Comparison of ENCODE assay signal across 17 cellular contexts in genomic region chr10:101224060-101224909, GRCh38. TPM values are rescaled to one million over a fixed set of nuclear protein-coding genes. Genes with fewer than 3 reads are reported as not detected.
DNase-seq lines count a peak whose midpoint lies in the region; ATAC-seq and TF ChIP-seq lines count a peak whose summit lies in the region.
"Had no signal": no experiment of that assay in that cellular context is flagged by ENCODE, and none has a peak within 500 bp of the region (broad histone marks: within the 10 kb centered on the region; RNA-seq: fewer than 3 reads in every experiment).

No MANE protein-coding gene starts in this region.

- 3% methylated on average over 44 of the region's 71 CpGs for WGBS in hepatocyte (ENCODE audit: low lambda C conversion rate, missing lambda C conversion rate)

- H3K9me3 ChIP-seq in HUES6 (ENCODE audit: control insufficient read depth, insufficient read depth, low read depth, low read length) (no peaks in the 10 kb centered on the region), hepatocyte (ENCODE audit: low read depth) (no peaks in the 10 kb centered on the region), skeletal muscle satellite cell (replicated peaks; ENCODE audit: low read length) (no peaks in the 10 kb centered on the region)
- H3K9me3 ChIP-seq: heart left ventricle had no signal

- no peaks in the 10 kb centered on the region for H3K79me2 ChIP-seq in hepatocyte

- H3K36me3 Mint-ChIP-seq in T-helper 2 cell treated with Interferon-gamma antibody and Interleukin-4, amounts not matched to agents 5 μg/mL and 100 μg/mL, for 36 hours (ENCODE audit: low read depth) = peaks cover 5% of the 10 kb centered on the region

- in situ Hi-C loops in G401 (cut with HindIII; ENCODE audit: low sequenced_read_pairs) = no loop called here

- H3K9me2 ChIP-seq in hepatocyte (replicated peaks; ENCODE audit: insufficient read depth) = no peaks in the 10 kb centered on the region

- H2AFZ ChIP-seq in hepatocyte = peak overlapping the region; percentile 49

- H3K27ac ChIP-seq in HUES6 (ENCODE audit: low read depth, low read length) (no peak overlapping the region), hepatocyte (no peak overlapping the region)
- H3K27ac ChIP-seq: heart left ventricle, RWPE1 had no signal

- DNase-seq in T-helper 2 cell treated with Interferon-gamma antibody and Interleukin-4, amounts not matched to agents 5 μg/mL and 100 μg/mL, for 36 hours (ENCODE audit: low spot score) = no peak
- DNase-seq in T-helper 2 cell = no peak
- DNase-seq in hepatocyte (ENCODE audit: low spot score) = no peak
- DNase-seq in G401 (ENCODE audit: low spot score) = no peak
- DNase-seq in DMS 273 treated with DMSO at 0.1 percent for 48 hours (lab: John Stamatoyannopoulos, UW) = no peak
- DNase-seq: activated CD4-positive, alpha-beta T cell treated with anti-CD3 and anti-CD28 coated beads for 36 hours; heart left ventricle; NCI-H1105 treated with DMSO at 0.1 percent for 48 hours; NCI-H446 treated with DMSO at 0.1 percent for 48 hours; stimulated activated CD4-positive, alpha-beta T cell treated with anti-CD3 and anti-CD28 coated beads, Interleukin-2, amount 100 ng/mL, for 48 hours had no signal

- no peaks in the 10 kb centered on the region for H3K36me3 ChIP-seq in HUES6 (ENCODE audit: control insufficient read depth, insufficient read depth, low read length)
- H3K36me3 ChIP-seq in hepatocyte (replicated peaks; ENCODE audit: insufficient read depth, low read depth) = no peaks in the 10 kb centered on the region
- no peaks in the 10 kb centered on the region for H3K36me3 ChIP-seq in skeletal muscle satellite cell (ENCODE audit: insufficient read depth, low read length)
- H3K36me3 ChIP-seq: heart left ventricle had no signal

- no peak overlapping the region for H3K4me3 Mint-ChIP-seq in T-helper 2 cell treated with Interferon-gamma antibody and Interleukin-4, amounts not matched to agents 5 μg/mL and 100 μg/mL, for 36 hours

- no peaks in the 10 kb centered on the region for H3K9me3 Mint-ChIP-seq in T-helper 2 cell treated with Interferon-gamma antibody and Interleukin-4, amounts not matched to agents 5 μg/mL and 100 μg/mL, for 36 hours

- peaks cover 82% of the 10 kb centered on the region for H3K27me3 Mint-ChIP-seq in T-helper 2 cell treated with Interferon-gamma antibody and Interleukin-4, amounts not matched to agents 5 μg/mL and 100 μg/mL, for 36 hours (ENCODE audit: low read depth)

- ATAC-seq in HG03457 (IDR thresholded peaks at IDR 0.05; ENCODE audit: unreplicated experiment) = no peak
- ATAC-seq: activated CD4-positive, alpha-beta T cell treated with anti-CD3 and anti-CD28 coated beads for 36 hours; heart left ventricle had no signal

- peaks cover 13% of the 10 kb centered on the region for H3K4me1 Mint-ChIP-seq in T-helper 2 cell treated with Interferon-gamma antibody and Interleukin-4, amounts not matched to agents 5 μg/mL and 100 μg/mL, for 36 hours (ENCODE audit: low read depth)

- peaks cover 100% of the 10 kb centered on the region for H3K27me3 ChIP-seq in HUES6 (ENCODE audit: control insufficient read depth, insufficient read depth, low read length)
- peaks cover 99% of the 10 kb centered on the region for H3K27me3 ChIP-seq in hepatocyte
- H3K27me3 ChIP-seq in skeletal muscle satellite cell (ENCODE audit: control insufficient read depth, insufficient read depth, low read length) = peaks cover 94% of the 10 kb centered on the region

- H3K4me1 ChIP-seq in HUES6 (ENCODE audit: control insufficient read depth, insufficient read depth, low read length) (peaks cover 41% of the 10 kb centered on the region), hepatocyte (ENCODE audit: insufficient read depth) (peaks cover 20% of the 10 kb centered on the region), skeletal muscle satellite cell (ENCODE audit: control insufficient read depth, insufficient read depth, low read length) (peaks cover 29% of the 10 kb centered on the region)

- H3K4me2 ChIP-seq in hepatocyte = peak overlapping the region; percentile 63
- peak overlapping the region; percentile 81 for H3K4me2 ChIP-seq in skeletal muscle satellite cell (ENCODE audit: low read length)

- H3K4me3 ChIP-seq in HUES6 (ENCODE audit: low read depth, low read length) = peak overlapping the region; percentile 16; the same call in 1 of the 2 replicates
- H3K4me3 ChIP-seq in hepatocyte = no peak overlapping the region
- peak overlapping the region; percentile 59 for H3K4me3 ChIP-seq in skeletal muscle satellite cell (ENCODE audit: low read length)

- H3K9ac ChIP-seq in HUES6 (ENCODE audit: low read length) (no peak overlapping the region), skeletal muscle satellite cell (ENCODE audit: low read depth, low read length) (no peak overlapping the region)

- no peaks in the 10 kb centered on the region for H4K20me1 ChIP-seq in hepatocyte (ENCODE audit: insufficient read depth, poor library complexity, severe bottlenecking)

- no peak for TF ChIP-seq CTCF in hepatocyte (IDR thresholded peaks at IDR 0.05; ENCODE audit: poor library complexity)

- H3K27ac Mint-ChIP-seq in T-helper 2 cell treated with Interferon-gamma antibody and Interleukin-4, amounts not matched to agents 5 μg/mL and 100 μg/mL, for 36 hours = peak overlapping the region; percentile 78

RNA-seq across cellular contexts. Expression of gene LBX1, which starts 5.0 kb away (rescaled TPM):
- not detected in 2 replicates for total RNA-seq in hepatocyte
- polyA plus RNA-seq in hepatocyte = 0.33 TPM in 1 of 2 replicates, not detected in the other
- not detected in 2 replicates for total RNA-seq in skeletal muscle satellite cell (2012; rRNA removed)
- total RNA-seq in G401 (2014; rRNA removed; shearing (Covaris generic)) = 17.5 and 32.2 TPM in 2 replicates
- total RNA-seq: activated CD4-positive, alpha-beta T cell treated with anti-CD3 and anti-CD28 coated beads for 36 hours; epithelial cell of proximal tubule; H4; kidney epithelial cell had no signal
- polyA plus RNA-seq: heart left ventricle had no signal

Comparison
In these comparisons a context has a peak if more than half of its experiments do, and no peak if none do; other contexts are left out.
1. RNA of gene LBX1, which starts 5.0 kb away (total RNA-seq): 17.5 to 32.2 TPM in G401; not detected in hepatocyte; every median in the first group is over 10 times any median in the second.